8 cellular contexts compared by ENCODE assay signal in genomic region chr13:99214232-99214631, GRCh38. TPM values are rescaled to one million over a fixed set of nuclear protein-coding genes. Genes with fewer than 3 reads are reported as not detected.
DNase-seq lines count a peak whose midpoint lies in the region; ATAC-seq and TF ChIP-seq lines count a peak whose summit lies in the region.

No MANE protein-coding gene starts in this region.

- H2BK5ac ChIP-seq in mesenchymal stem cell (ENCODE audit: low read depth, low read length, poor library complexity, severe bottlenecking), result no peak overlapping the region

- no peak overlapping the region for H2AK5ac ChIP-seq in mesenchymal stem cell (ENCODE audit: low read length, severe bottlenecking)

- H3K4me1 ChIP-seq in tibial artery (peaks cover 0 to 23% (median 12%) of the 10 kb centered on the region in 4 donors), mesenchymal stem cell (ENCODE audit: control insufficient read depth, insufficient read depth, low read depth, low read length) (peaks cover 7% of the 10 kb centered on the region)

- TF ChIP-seq CTCF in tibial artery (IDR thresholded peaks at IDR 0.05), result no peak

- H3K9me3 ChIP-seq in tibial artery, result no peaks in the 10 kb centered on the region
- H3K9me3 ChIP-seq in mesenchymal stem cell (ENCODE audit: control insufficient read depth, low read length), result no peaks in the 10 kb centered on the region

- H3K36me3 ChIP-seq in tibial artery (peaks cover 0 to 4% (median 0%) of the 10 kb centered on the region in 3 donors), mesenchymal stem cell (ENCODE audit: control insufficient read depth in 1 of 2, insufficient read depth in 2 of 2, low read depth in 1 of 2, low read length in 2 of 2) (peaks cover 0 to 8% of the 10 kb centered on the region in 2 experiments)

- no peak overlapping the region for H2BK15ac ChIP-seq in mesenchymal stem cell (ENCODE audit: low read depth, poor library complexity, severe bottlenecking)

- peaks cover 24% of the 10 kb centered on the region for H3K79me1 ChIP-seq in mesenchymal stem cell (replicated peaks; ENCODE audit: low read length, poor library complexity, severe bottlenecking)

- no peak overlapping the region for H2AFZ ChIP-seq in mesenchymal stem cell (ENCODE audit: low read depth, low read length)

- no peak overlapping the region for H3K18ac ChIP-seq in mesenchymal stem cell (ENCODE audit: low read depth in 1 of 2, low read length in 2 of 2)

- H3K4me2 ChIP-seq in mesenchymal stem cell (ENCODE audit: low read length, poor library complexity, severe bottlenecking), result no peak overlapping the region

- no peaks in the 10 kb centered on the region for H3K27me3 ChIP-seq in tibial artery
- H3K27me3 ChIP-seq in mesenchymal stem cell (ENCODE audit: control insufficient read depth in 1 of 2, insufficient read depth in 1 of 2, low read length in 2 of 2), result no peaks in the 10 kb centered on the region

- no peak overlapping the region for H3K4ac ChIP-seq in mesenchymal stem cell (ENCODE audit: low read depth in 1 of 2, low read length in 2 of 2)

- no peak overlapping the region for H4K8ac ChIP-seq in mesenchymal stem cell (ENCODE audit: low read length)

- H3K9ac ChIP-seq in mesenchymal stem cell (ENCODE audit: low read length), result no peak overlapping the region

- ATAC-seq in GM19023 (IDR thresholded peaks at IDR 0.05; ENCODE audit: unreplicated experiment) (peak; percentile 60), HG03039 (IDR thresholded peaks at IDR 0.05; ENCODE audit: unreplicated experiment) (peak; percentile 89)

- H3K27ac ChIP-seq in tibial artery (no peak overlapping the region), mesenchymal stem cell (ENCODE audit: low read length, poor library complexity, severe bottlenecking) (no peak overlapping the region)

- H3K4me3 ChIP-seq in tibial artery (no peak overlapping the region), mesenchymal stem cell (ENCODE audit: insufficient read depth in 1 of 2, low read depth in 1 of 2, low read length in 2 of 2) (no peak overlapping the region)

- H2BK12ac ChIP-seq in mesenchymal stem cell (ENCODE audit: low read length in 2 of 2), result no peak overlapping the region

- peak; percentile 64 to 77 for DNase-seq in activated T-cell treated with anti-CD3 and anti-CD28 coated beads, Interleukin-2, amount 50 U/mL, for 48 hours
- peak; percentile 65 to 66 for DNase-seq in stimulated activated CD4-positive, alpha-beta T cell treated with anti-CD3 and anti-CD28 coated beads, Interleukin-2, amount 100 ng/mL, for 24 hours
- DNase-seq in tibial artery (no peak), mesenchymal stem cell (no peak), NCI-H1092 (lab: John Stamatoyannopoulos, UW) (no peak)
- DNase-seq in central memory CD4-positive, alpha-beta T cell, result no peak

- H3K14ac ChIP-seq in mesenchymal stem cell (ENCODE audit: low read length in 2 of 2), result no peak overlapping the region

- intact Hi-C loops in tibial artery (cut with DNase I; ENCODE audit: low total_unique reads), result no loop called here

- H2BK120ac ChIP-seq in mesenchymal stem cell (ENCODE audit: low read depth, low read length), result no peak overlapping the region

- H3K23ac ChIP-seq in mesenchymal stem cell (ENCODE audit: low read length in 2 of 2), result no peak overlapping the region

- WGBS in mesenchymal stem cell, result 82% methylated on average over 7 of the region's 7 CpGs

- no peak overlapping the region for H4K91ac ChIP-seq in mesenchymal stem cell (ENCODE audit: low read length)

RNA-seq across cellular contexts. Expression of gene UBAC2, which starts 13.6 kb away (rescaled TPM):
- 41.9 TPM for polyA plus RNA-seq in mesenchymal stem cell (2013, experiment 1 of 2)
- 42.1 TPM for polyA plus RNA-seq in mesenchymal stem cell (2013, experiment 2 of 2)

RNA-seq across cellular contexts. Expression of gene GPR18, which starts 43.9 kb away (rescaled TPM):
- polyA plus RNA-seq in mesenchymal stem cell (2013, experiment 1 of 2), result 0.03 TPM
- not detected for polyA plus RNA-seq in mesenchymal stem cell (2013, experiment 2 of 2)

Comparison
In these comparisons a context has a peak if more than half of its experiments do, and no peak if none do; other contexts are left out.
1. DNase-seq: peak in activated T-cell treated with anti-CD3 and anti-CD28 coated beads, Interleukin-2, amount 50 U/mL, for 48 hours (2 of 2) and stimulated activated CD4-positive, alpha-beta T cell treated with anti-CD3 and anti-CD28 coated beads, Interleukin-2, amount 100 ng/mL, for 24 hours (2 of 2); none in tibial artery (0 of 2), mesenchymal stem cell (single experiment), NCI-H1092 (single experiment) and central memory CD4-positive, alpha-beta T cell (single experiment).